ENCODE assay signal across 1 cellular context in genomic region chr1:6224733-6225132, GRCh38.
TF ChIP-seq lines count a peak whose summit lies in the region.

No MANE protein-coding gene starts in this region.

TF ChIP-seq in K562, 482 proteins besides CTCF, POLR2A, EP300 and RAD21:
- no peak for TF ChIP-seq SMAD4 (CRISPR knock-in tag; conservative IDR thresholded peaks at IDR 0.05)
- TF ChIP-seq IRF9 (tag; IDR thresholded peaks at IDR 0.05) = no peak
- 0 out of 2 replicates have a peak, but pooled peaks have one; percentile 7 for TF ChIP-seq RBFOX2 (IDR thresholded peaks at IDR 0.05; ENCODE audit: low read depth, low read length)
- TF ChIP-seq WHSC1 (IDR thresholded peaks at IDR 0.05; ENCODE audit: low read length) = no peak
